In the genomic region with DNA sequence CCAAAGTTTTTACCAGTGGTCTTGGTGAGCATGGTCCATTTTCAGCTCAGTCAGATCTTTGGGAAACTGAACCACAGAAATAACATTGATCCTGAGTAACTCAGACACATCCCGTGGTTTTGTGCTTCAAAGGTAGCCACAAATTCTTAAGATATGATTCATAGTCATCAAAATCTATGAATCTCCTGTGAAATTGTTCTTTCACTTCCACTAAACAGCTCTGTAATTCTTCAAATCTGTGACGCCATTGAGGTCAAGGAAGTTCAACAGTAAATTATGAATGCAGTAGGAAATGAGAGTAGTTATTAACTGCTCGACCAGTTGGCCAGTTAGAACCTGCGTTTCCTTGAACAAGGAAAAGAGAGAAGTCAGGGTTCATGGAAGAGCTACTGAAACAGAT, we compare ENCODE assay signal across 9 cellular contexts.
A peak's percentile ranks its signal among the peaks of the same experiment; 100 is the strongest.
DNase-seq lines count a peak whose midpoint lies in the region; ATAC-seq and TF ChIP-seq lines count a peak whose summit lies in the region.
"Had no signal": no experiment of that assay in that cellular context is flagged by ENCODE, and none has a peak within 500 bp of the region (broad histone marks: within the 10 kb centered on the region; RNA-seq: fewer than 3 reads in every experiment).

No MANE protein-coding gene starts in this region.

- H3K27me3 ChIP-seq in GM06990 (replicated peaks; ENCODE audit: control insufficient read depth, insufficient read depth, low read length) (no peaks in the 10 kb centered on the region), transverse colon (no peaks in the 10 kb centered on the region)

- H3K36me3 Mint-ChIP-seq in activated T-cell treated with anti-CD3 and anti-CD28 coated beads, Interleukin-2, amount 50 U/mL, for 4 hours (ENCODE audit: insufficient read depth): peaks cover 2% of the 10 kb centered on the region

- DNase-seq in GM06990 (ENCODE audit: extremely low read depth, insufficient read length) (peak; percentile 8), SIG-M5 treated with dmso at 0.1 percent for 504 hours (lab: John Stamatoyannopoulos, UW; ENCODE audit: unreplicated experiment) (peak; percentile 86), kidney glomerular epithelial cell (lab: John Stamatoyannopoulos, UW) (peak; percentile 98), HUDEP-2 (lab: John Stamatoyannopoulos, UW; ENCODE audit: unreplicated experiment in 76 of 76) (no peak), transverse colon (no peak)
- DNase-seq in activated T-cell treated with anti-CD3 and anti-CD28 coated beads, Interleukin-2, amount 50 U/mL, for 4 hours: no peak
- DNase-seq: stimulated activated CD4-positive, alpha-beta T cell treated with anti-CD3 and anti-CD28 coated beads, Interleukin-15, amount 100 ng/mL, for 24 hours had no signal

- peaks cover 12 to 42% (median 20%) of the 10 kb centered on the region in 4 donors for H3K4me1 ChIP-seq in transverse colon

- WGBS in transverse colon (ENCODE audit: low coverage in 1 of 2), 2 donors: 46 to 59% methylated on average over 4 of the region's 4 CpGs

- peaks cover 35% of the 10 kb centered on the region for H3K4me1 Mint-ChIP-seq in activated T-cell treated with anti-CD3 and anti-CD28 coated beads, Interleukin-2, amount 50 U/mL, for 4 hours (ENCODE audit: low read depth)

- no peaks in the 10 kb centered on the region for H3K36me3 ChIP-seq in GM06990 (ENCODE audit: control insufficient read depth, insufficient read depth, low read length)
- no peaks in the 10 kb centered on the region for H3K36me3 ChIP-seq in transverse colon

- peaks cover 9% of the 10 kb centered on the region for H3K9me3 Mint-ChIP-seq in activated T-cell treated with anti-CD3 and anti-CD28 coated beads, Interleukin-2, amount 50 U/mL, for 4 hours

- intact Hi-C loops in transverse colon (cut with DNase I; ENCODE audit: low total_unique reads): no loop called here

- ATAC-seq in HG02938 (IDR thresholded peaks at IDR 0.05; ENCODE audit: unreplicated experiment) (peak; percentile 57), GM19035 (IDR thresholded peaks at IDR 0.05; ENCODE audit: unreplicated experiment) (no peak)
- ATAC-seq in activated T-cell treated with anti-CD3 and anti-CD28 coated beads, Interleukin-2, amount 50 U/mL, for 4 hours: no peak

- TF ChIP-seq EP300 in transverse colon (IDR thresholded peaks at IDR 0.05; ENCODE audit: low read depth): no peak

- no peaks in the 10 kb centered on the region for H3K9me3 ChIP-seq in transverse colon

- no peak for TF ChIP-seq POLR2A in transverse colon (IDR thresholded peaks at IDR 0.05)

- H3K27ac ChIP-seq in transverse colon: no peak overlapping the region

- no peak overlapping the region for H3K4me3 ChIP-seq in GM06990 (replicated peaks; ENCODE audit: low read depth, low read length)
- H3K4me3 ChIP-seq in transverse colon: no peak overlapping the region

- H3K27me3 Mint-ChIP-seq in activated T-cell treated with anti-CD3 and anti-CD28 coated beads, Interleukin-2, amount 50 U/mL, for 4 hours (ENCODE audit: low read depth): no peaks in the 10 kb centered on the region

- TF ChIP-seq CTCF in GM06990 (IDR thresholded peaks at IDR 0.05; ENCODE audit: insufficient read depth, low read length, poor library complexity, severe bottlenecking): no peak
- no peak for TF ChIP-seq CTCF in transverse colon (IDR thresholded peaks at IDR 0.05)

- in situ Hi-C loops in transverse colon (cut with MboI; ENCODE audit: low pct_ligation_motif_present in 1 of 4, low pct_unique_long_range_greater_than_20kb in 1 of 4, low sequenced_read_pairs in 3 of 4): loop anchor here in 1 of 4 donors (25.0 kb wide), 1 partner anchor 135 kb away; the partner anchor contains the start of gene IRS1

- no peak overlapping the region for H3K4me3 Mint-ChIP-seq in activated T-cell treated with anti-CD3 and anti-CD28 coated beads, Interleukin-2, amount 50 U/mL, for 4 hours

Comparison
In these comparisons a context has a peak if more than half of its experiments do, and no peak if none do; other contexts are left out.
1. DNase-seq: peak in GM06990 (single experiment), SIG-M5 treated with dmso at 0.1 percent for 504 hours (single experiment) and kidney glomerular epithelial cell (single experiment); none in HUDEP-2 (0 of 76), activated T-cell treated with anti-CD3 and anti-CD28 coated beads, Interleukin-2, amount 50 U/mL, for 4 hours (single experiment) and transverse colon (single experiment).